Comparison of ENCODE assay signal across 21 cellular contexts in the genomic region with DNA sequence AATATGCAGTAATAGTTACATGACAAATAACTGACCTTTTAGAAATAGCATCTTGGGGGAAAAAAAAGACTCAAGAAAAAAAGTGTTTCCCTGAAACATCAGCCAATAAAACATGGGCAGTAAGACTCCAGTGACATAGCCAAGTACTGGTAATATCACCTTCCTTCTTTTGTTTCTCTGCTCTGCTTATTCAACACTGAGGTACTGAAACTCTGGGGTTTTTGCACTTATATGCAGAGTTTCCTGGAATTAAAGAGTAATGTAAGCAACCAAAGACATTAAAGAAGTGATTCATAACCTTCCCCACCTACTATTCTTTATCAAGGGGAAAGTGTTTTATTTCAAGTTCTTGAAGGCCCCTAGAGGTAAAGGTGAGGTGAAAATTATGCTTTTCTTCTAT.
"Had no signal": no experiment of that assay in that cellular context is flagged by ENCODE, and none has a peak within 500 bp of the region (broad histone marks: within the 10 kb centered on the region; RNA-seq: fewer than 3 reads in every experiment).

No MANE protein-coding gene starts in this region.

- ATAC-seq: HepG2 had no signal

- DNase-seq: IMR-90, Karpas-422, KG1, MG63, NCI-H1092, NCI-H1105 treated with DMSO at 0.1 percent for 48 hours, NCI-H1417 treated with DMSO at 0.1 percent for 48 hours, NCI-H146, NCI-H187, NCI-H2029, NCI-H2171, NCI-H226, NCI-H446, NCI-H510A, NCI-H524 treated with DMSO at 0.1 percent for 48 hours, NCI-H69, NCI-H774, Right ventricle myocardium superior, RPMI8226, SIG-M5 had no signal
